Comparison of ENCODE assay signal across 15 cellular contexts in the genomic region with DNA sequence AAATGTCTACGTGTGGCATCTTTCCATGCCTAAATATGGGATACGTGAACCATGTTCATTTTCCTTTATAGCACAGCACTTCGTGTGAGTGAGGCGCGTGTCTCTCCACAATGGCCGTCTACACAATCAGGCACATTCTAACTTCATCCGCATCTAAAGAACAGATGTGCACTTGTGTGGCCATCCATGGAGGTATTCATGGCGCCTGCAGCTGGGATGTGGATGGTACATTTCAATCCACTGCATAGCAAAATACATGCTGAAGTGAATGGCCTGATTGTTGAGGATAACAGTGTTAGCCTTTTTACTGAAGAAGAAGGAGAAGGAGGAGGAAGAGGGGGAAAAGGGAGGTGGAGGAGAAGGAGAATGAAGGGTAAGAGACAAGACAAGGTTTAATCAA. TPM values are rescaled to one million over a fixed set of nuclear protein-coding genes. Genes with fewer than 3 reads are reported as not detected.
"Had no signal": no experiment of that assay in that cellular context is flagged by ENCODE, and none has a peak within 500 bp of the region (broad histone marks: within the 10 kb centered on the region; RNA-seq: fewer than 3 reads in every experiment).

No MANE protein-coding gene starts in this region.

- H3K36me3 Mint-ChIP-seq: memory B cell had no signal

- H3K4me3 Mint-ChIP-seq: activated CD4-positive, alpha-beta T cell treated with anti-CD3 and anti-CD28 coated beads, Interleukin-2, amount 10 ng/mL, durations not matched to agents 24 days and 14 days; activated naive CD8-positive, alpha-beta T cell treated with anti-CD3 and anti-CD28 coated beads for 36 hours; memory B cell; T-helper 1 cell treated with Interleukin-12 subunit alpha and Interleukin-12 subunit beta and Interleukin-4 antibody, amounts not matched to agents 30 μg/mL and 1 μg/mL, for 36 hours had no signal

- DNase-seq: activated CD4-positive, alpha-beta T cell treated with anti-CD3 and anti-CD28 coated beads, Interleukin-2, amount 10 ng/mL, durations not matched to agents 24 days and 14 days; activated naive CD8-positive, alpha-beta T cell treated with anti-CD3 and anti-CD28 coated beads for 36 hours; colonic mucosa; effector CD8-positive, alpha-beta T cell; left lung; SK-N-SH; small intestine had no signal

- H3K27me3 ChIP-seq: ascending aorta, colonic mucosa, right atrium auricular region, tibial nerve, vagina had no signal

- FAIRE-seq: islet of Langerhans, small intestine had no signal

- H3K9me3 Mint-ChIP-seq: T-helper 1 cell treated with Interleukin-12 subunit alpha and Interleukin-12 subunit beta and Interleukin-4 antibody, amounts not matched to agents 30 μg/mL and 1 μg/mL, for 36 hours had no signal

- H3K27ac ChIP-seq: ascending aorta, colonic mucosa, left lung, parathyroid adenoma, right atrium auricular region, tibial nerve, vagina had no signal

- H3K4me3 ChIP-seq: ascending aorta, colonic mucosa, left lung, right atrium auricular region, tibial nerve, vagina had no signal

- H3K27ac Mint-ChIP-seq: activated CD4-positive, alpha-beta T cell treated with anti-CD3 and anti-CD28 coated beads, Interleukin-2, amount 10 ng/mL, durations not matched to agents 24 days and 14 days; activated naive CD8-positive, alpha-beta T cell treated with anti-CD3 and anti-CD28 coated beads for 36 hours; memory B cell; T-helper 1 cell treated with Interleukin-12 subunit alpha and Interleukin-12 subunit beta and Interleukin-4 antibody, amounts not matched to agents 30 μg/mL and 1 μg/mL, for 36 hours had no signal

- ATAC-seq: left lung had no signal

- H3K4me1 Mint-ChIP-seq: activated CD4-positive, alpha-beta T cell treated with anti-CD3 and anti-CD28 coated beads, Interleukin-2, amount 10 ng/mL, durations not matched to agents 24 days and 14 days; activated naive CD8-positive, alpha-beta T cell treated with anti-CD3 and anti-CD28 coated beads for 36 hours; memory B cell had no signal

RNA-seq across cellular contexts. Expression of a gene that starts 34.4 kb away (rescaled TPM):
- total RNA-seq: activated CD4-positive, alpha-beta T cell treated with anti-CD3 and anti-CD28 coated beads, Interleukin-2, amount 10 ng/mL, durations not matched to agents 24 days and 14 days had no signal
